ENCODE assay signal across 14 cellular contexts in genomic region chr12:116943419-116944372, GRCh38.
"Had no signal": no experiment of that assay in that cellular context is flagged by ENCODE, and none has a peak within 500 bp of the region (broad histone marks: within the 10 kb centered on the region; RNA-seq: fewer than 3 reads in every experiment).

No MANE protein-coding gene starts in this region.

- H3K9me3 ChIP-seq: psoas muscle had no signal

- DNase-seq: activated CD4-positive, alpha-beta T cell treated with anti-CD3 and anti-CD28 coated beads, Interleukin-2, amount 10 ng/mL, durations not matched to agents 24 days and 14 days; activated CD4-positive, CD25-positive, alpha-beta regulatory T cell; activated CD8-positive, alpha-beta memory T cell treated with anti-CD3 and anti-CD28 coated beads, Interleukin-2, amount 50 U/mL, for 4 hours; activated CD8-positive, alpha-beta T cell treated with anti-CD3 and anti-CD28 coated beads, Interleukin-2, amount 10 ng/mL, durations not matched to agents 7 days and 5 days; activated effector memory CD4-positive, alpha-beta T cell treated with anti-CD3 and anti-CD28 coated beads, Interleukin-2, amount 50 U/mL, for 16 hours; activated T-cell treated with anti-CD3 and anti-CD28 coated beads, Interleukin-2, amount 50 U/mL, for 48 hours; amniotic stem cell; hippocampal formation; kidney had no signal

- H3K27me3 ChIP-seq: esophagus muscularis mucosa, tibial artery had no signal

- ATAC-seq: activated CD8-positive, alpha-beta T cell treated with anti-CD3 and anti-CD28 coated beads, Interleukin-2, amount 10 ng/mL, durations not matched to agents 7 days and 5 days; stimulated activated effector memory CD8-positive, alpha-beta T cell treated with anti-CD3 and anti-CD28 coated beads, Interleukin-12 subunit alpha, Interleukin-12 subunit beta, amount 100 ng/mL, for 72 hours had no signal

- H3K4me3 ChIP-seq: coronary artery, esophagus muscularis mucosa, psoas muscle, tibial artery had no signal

- H3K4me1 ChIP-seq: tibial artery had no signal

- H3K27ac ChIP-seq: coronary artery, esophagus muscularis mucosa, psoas muscle, tibial artery had no signal
